21 cellular contexts compared by ENCODE assay signal in the genomic region with DNA sequence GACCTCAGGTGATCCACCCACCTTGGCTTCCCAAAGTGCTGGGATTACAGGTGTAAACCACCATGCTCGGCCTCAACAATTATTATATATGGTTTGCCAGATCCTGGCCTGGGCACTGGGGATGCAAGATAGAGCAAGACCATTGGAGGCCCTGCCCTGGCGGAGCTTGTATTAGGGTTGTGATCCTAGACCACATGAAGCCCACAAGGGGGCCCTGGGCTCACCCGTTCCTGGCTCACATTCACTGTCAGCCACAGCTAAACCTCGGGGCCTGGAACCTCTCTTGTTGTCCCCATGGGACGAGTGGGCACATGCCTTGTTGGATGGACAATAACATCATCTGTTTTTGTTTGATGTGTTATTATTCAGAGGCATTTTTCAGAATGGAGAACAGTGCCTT.
"Had no signal": no experiment of that assay in that cellular context is flagged by ENCODE, and none has a peak within 500 bp of the region (broad histone marks: within the 10 kb centered on the region; RNA-seq: fewer than 3 reads in every experiment).

No MANE protein-coding gene starts in this region.

- H3K9me3 ChIP-seq: colonic mucosa, tibial nerve had no signal

- H3K4me1 ChIP-seq: colonic mucosa, tibial nerve had no signal

- H3K27ac ChIP-seq: brain microvascular endothelial cell, colonic mucosa, tibial nerve had no signal

- H3K27me3 ChIP-seq: brain microvascular endothelial cell, colonic mucosa, tibial nerve had no signal

- DNase-seq: activated CD4-positive, alpha-beta T cell treated with anti-CD3 and anti-CD28 coated beads, Interleukin-2, amount 50 U/mL, for 1 hour; activated CD8-positive, alpha-beta memory T cell treated with anti-CD3 and anti-CD28 coated beads, Interleukin-2, amount 50 U/mL, for 4 hours; activated naive CD4-positive, alpha-beta T cell treated with anti-CD3 and anti-CD28 coated beads for 36 hours; activated naive CD8-positive, alpha-beta T cell treated with anti-CD3 and anti-CD28 coated beads, Interleukin-2, amount 50 U/mL, for 24 hours; activated T-cell treated with anti-CD3 and anti-CD28 coated beads, Interleukin-2, amount 50 U/mL, for 4 hours; brain microvascular endothelial cell; central memory CD4-positive, alpha-beta T cell; colonic mucosa; hypothalamus; stimulated activated naive CD8-positive, alpha-beta T cell treated with anti-CD3 and anti-CD28 coated beads, Interleukin-15, Interleukin-2, amounts not matched to agents 100 U/mL and 50 U/mL, for 24 hours; T-helper 9 cell had no signal

- H3K4me1 Mint-ChIP-seq: mesothelial cell of epicardium, neural crest cell had no signal

- H3K36me3 ChIP-seq: brain microvascular endothelial cell, colonic mucosa had no signal

- ATAC-seq: activated CD4-positive, CD25-positive, alpha-beta regulatory T cell treated with anti-CD3 and anti-CD28 coated beads, Interleukin-2, amount 50 U/mL, for 24 hours; activated naive CD8-positive, alpha-beta T cell treated with anti-CD3 and anti-CD28 coated beads, Interleukin-2, amount 50 U/mL, for 24 hours; activated T-cell treated with anti-CD3 and anti-CD28 coated beads, Interleukin-2, amount 50 U/mL, for 4 hours; left lobe of liver; stimulated activated naive CD8-positive, alpha-beta T cell treated with anti-CD3 and anti-CD28 coated beads, Interleukin-15, Interleukin-2, amounts not matched to agents 100 U/mL and 50 U/mL, for 24 hours had no signal

- H3K27ac Mint-ChIP-seq: activated naive CD4-positive, alpha-beta T cell treated with anti-CD3 and anti-CD28 coated beads for 36 hours; activated naive CD8-positive, alpha-beta T cell treated with anti-CD3 and anti-CD28 coated beads, Interleukin-2, amount 50 U/mL, for 24 hours; mesothelial cell of epicardium; progenitor cell of endocrine pancreas had no signal

- H3K4me3 ChIP-seq: colonic mucosa, lung, tibial nerve had no signal

- H3K27me3 Mint-ChIP-seq: activated naive CD8-positive, alpha-beta T cell treated with anti-CD3 and anti-CD28 coated beads, Interleukin-2, amount 50 U/mL, for 24 hours; progenitor cell of endocrine pancreas had no signal

- H3K4me3 Mint-ChIP-seq: activated naive CD4-positive, alpha-beta T cell treated with anti-CD3 and anti-CD28 coated beads for 36 hours; activated naive CD8-positive, alpha-beta T cell treated with anti-CD3 and anti-CD28 coated beads, Interleukin-2, amount 50 U/mL, for 24 hours; activated T-cell treated with anti-CD3 and anti-CD28 coated beads, Interleukin-2, amount 50 U/mL, for 4 hours; mesothelial cell of epicardium; neural crest cell had no signal

- H3K9me3 Mint-ChIP-seq: activated T-cell treated with anti-CD3 and anti-CD28 coated beads, Interleukin-2, amount 50 U/mL, for 4 hours; mesothelial cell of epicardium; neural crest cell had no signal

- FAIRE-seq: frontal cortex, keratinocyte, urothelium cell line had no signal
